1 cellular context compared by ENCODE assay signal in genomic region chr18:58611471-58612131, GRCh38.
TF ChIP-seq lines count a peak whose summit lies in the region.

No MANE protein-coding gene starts in this region.

TF ChIP-seq in SK-N-SH, 30 proteins besides CTCF, POLR2A, EP300 and RAD21:
- TF ChIP-seq PBX3 (IDR thresholded peaks at IDR 0.05) (peak; percentile 63), FOXM1 (IDR thresholded peaks at IDR 0.05; ENCODE audit: low read depth) (0 out of 2 replicates have a peak, but pooled peaks have one; percentile 47), IRF3 (IDR thresholded peaks at IDR 0.05; ENCODE audit: low read depth, low read length) (no peak), SMC3 (IDR thresholded peaks at IDR 0.05; ENCODE audit: low read depth, low read length) (no peak), POLR2AphosphoS5 (IDR thresholded peaks at IDR 0.05; ENCODE audit: low read depth, low read length) (peak; percentile 29; the same call in 1 of the 2 replicates), RFX5 (IDR thresholded peaks at IDR 0.05; ENCODE audit: low read length) (no peak), GATA2 (CRISPR knock-in tag; IDR thresholded peaks at IDR 0.05) (no peak), MXI1 (IDR thresholded peaks at IDR 0.05; ENCODE audit: low read depth, low read length) (no peak), MAX (IDR thresholded peaks at IDR 0.05; ENCODE audit: low read depth) (no peak), MEF2A (IDR thresholded peaks at IDR 0.05; ENCODE audit: borderline replicate concordance, low read depth) (no peak), USF1 (IDR thresholded peaks at IDR 0.05; ENCODE audit: borderline replicate concordance, low read depth) (no peak), TCF12 (IDR thresholded peaks at IDR 0.05) (peak; percentile 89), FOXJ3 (CRISPR knock-in tag; IDR thresholded peaks at IDR 0.05) (no peak), EZH2phosphoT487 (IDR thresholded peaks at IDR 0.05; ENCODE audit: borderline replicate concordance, low read depth) (no peak), GABPA (IDR thresholded peaks at IDR 0.05; ENCODE audit: low read depth) (no peak), FOSL2 (IDR thresholded peaks at IDR 0.05; ENCODE audit: borderline replicate concordance, low read depth) (0 out of 2 replicates have a peak, but pooled peaks have one; percentile 9), SIN3A (IDR thresholded peaks at IDR 0.05; ENCODE audit: borderline replicate concordance, low read depth, low read length) (no peak), ELF1 (IDR thresholded peaks at IDR 0.05) (no peak), NRF1 (IDR thresholded peaks at IDR 0.05; ENCODE audit: low read depth, low read length) (no peak), NFIC (IDR thresholded peaks at IDR 0.05; ENCODE audit: borderline replicate concordance) (peak; percentile 79), CHD2 (IDR thresholded peaks at IDR 0.05; ENCODE audit: low read length, partially characterized antibody) (no peak), YY1 (IDR thresholded peaks at IDR 0.05; ENCODE audit: low read depth) (no peak), JUND (IDR thresholded peaks at IDR 0.05) (peak; percentile 57), REST (IDR thresholded peaks at IDR 0.05; ENCODE audit: low read depth, low read length) (no peak), TEAD4 (IDR thresholded peaks at IDR 0.05; ENCODE audit: borderline replicate concordance, insufficient read depth) (peak; percentile 63), RCOR1 (IDR thresholded peaks at IDR 0.05; ENCODE audit: low read length) (no peak), RXRA (IDR thresholded peaks at IDR 0.05; ENCODE audit: borderline replicate concordance, low read depth) (no peak)
- TF ChIP-seq, protein P1, sequence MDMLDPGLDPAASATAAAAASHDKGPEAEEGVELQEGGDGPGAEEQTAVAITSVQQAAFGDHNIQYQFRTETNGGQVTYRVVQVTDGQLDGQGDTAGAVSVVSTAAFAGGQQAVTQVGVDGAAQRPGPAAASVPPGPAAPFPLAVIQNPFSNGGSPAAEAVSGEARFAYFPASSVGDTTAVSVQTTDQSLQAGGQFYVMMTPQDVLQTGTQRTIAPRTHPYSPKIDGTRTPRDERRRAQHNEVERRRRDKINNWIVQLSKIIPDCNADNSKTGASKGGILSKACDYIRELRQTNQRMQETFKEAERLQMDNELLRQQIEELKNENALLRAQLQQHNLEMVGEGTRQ (IDR thresholded peaks at IDR 0.05; ENCODE audit: borderline replicate concordance, low read depth, low read length) = no peak
- TF ChIP-seq, protein P2, sequence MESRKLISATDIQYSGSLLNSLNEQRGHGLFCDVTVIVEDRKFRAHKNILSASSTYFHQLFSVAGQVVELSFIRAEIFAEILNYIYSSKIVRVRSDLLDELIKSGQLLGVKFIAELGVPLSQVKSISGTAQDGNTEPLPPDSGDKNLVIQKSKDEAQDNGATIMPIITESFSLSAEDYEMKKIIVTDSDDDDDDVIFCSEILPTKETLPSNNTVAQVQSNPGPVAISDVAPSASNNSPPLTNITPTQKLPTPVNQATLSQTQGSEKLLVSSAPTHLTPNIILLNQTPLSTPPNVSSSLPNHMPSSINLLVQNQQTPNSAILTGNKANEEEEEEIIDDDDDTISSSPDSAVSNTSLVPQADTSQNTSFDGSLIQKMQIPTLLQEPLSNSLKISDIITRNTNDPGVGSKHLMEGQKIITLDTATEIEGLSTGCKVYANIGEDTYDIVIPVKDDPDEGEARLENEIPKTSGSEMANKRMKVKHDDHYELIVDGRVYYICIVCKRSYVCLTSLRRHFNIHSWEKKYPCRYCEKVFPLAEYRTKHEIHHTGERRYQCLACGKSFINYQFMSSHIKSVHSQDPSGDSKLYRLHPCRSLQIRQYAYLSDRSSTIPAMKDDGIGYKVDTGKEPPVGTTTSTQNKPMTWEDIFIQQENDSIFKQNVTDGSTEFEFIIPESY (IDR thresholded peaks at IDR 0.05; ENCODE audit: borderline replicate concordance, low read depth) = no peak
TF ChIP-seq in SK-N-SH: peak in this region for 8.
